Comparison of ENCODE assay signal across 25 cellular contexts in genomic region chr3:150439657-150440056, GRCh38. TPM values are rescaled to one million over a fixed set of nuclear protein-coding genes. Genes with fewer than 3 reads are reported as not detected.
DNase-seq lines count a peak whose midpoint lies in the region; ATAC-seq, FAIRE-seq and TF ChIP-seq lines count a peak whose summit lies in the region.
"Had no signal": no experiment of that assay in that cellular context is flagged by ENCODE, and none has a peak within 500 bp of the region (broad histone marks: within the 10 kb centered on the region; RNA-seq: fewer than 3 reads in every experiment).

No MANE protein-coding gene starts in this region.

- peaks cover 75% of the 10 kb centered on the region for H4K20me1 ChIP-seq in astrocyte (ENCODE audit: insufficient read depth, low read length)

- H3K27ac Mint-ChIP-seq in HFFc6 (peak overlapping the region; percentile 68), astrocyte (ENCODE audit: unreplicated experiment) (peak overlapping the region; percentile 10)
- H3K27ac Mint-ChIP-seq: activated CD4-positive, alpha-beta T cell treated with anti-CD3 and anti-CD28 coated beads for 36 hours; activated naive CD4-positive, alpha-beta T cell treated with anti-CD3 and anti-CD28 coated beads, Interleukin-2, amount 50 U/mL, for 24 hours; H9; memory B cell had no signal

- H3K9ac ChIP-seq in astrocyte (ENCODE audit: low read length): no peak overlapping the region
- H3K9ac ChIP-seq: BLaER1 had no signal

- H3K27me3 Mint-ChIP-seq in HFFc6 (ENCODE audit: insufficient read depth) (no peaks in the 10 kb centered on the region; the same call in 1 of the 2 replicates), astrocyte (ENCODE audit: low read depth, unreplicated experiment) (no peaks in the 10 kb centered on the region)
- H3K27me3 Mint-ChIP-seq: activated CD4-positive, alpha-beta T cell treated with anti-CD3 and anti-CD28 coated beads for 36 hours; activated naive CD4-positive, alpha-beta T cell treated with anti-CD3 and anti-CD28 coated beads, Interleukin-2, amount 50 U/mL, for 24 hours; memory B cell had no signal

- ATAC-seq in A549 (no peak), GM18858 (IDR thresholded peaks at IDR 0.05; ENCODE audit: unreplicated experiment) (no peak), upper lobe of left lung (ENCODE audit: low FRiP score in 2 of 2) (no peak)
- ATAC-seq: activated CD4-positive, alpha-beta T cell treated with anti-CD3 and anti-CD28 coated beads for 36 hours; esophagus mucosa; K562 had no signal

- FAIRE-seq in A549 (lab: Jason Lieb, UNC): peak; percentile 54
- peak; percentile 62 for FAIRE-seq in astrocyte (lab: Jason Lieb, UNC)

- TF ChIP-seq CTCF in A549 (IDR thresholded peaks at IDR 0.05) (no peak), HFFc6 (IDR thresholded peaks at IDR 0.05) (no peak), astrocyte (IDR thresholded peaks at IDR 0.05; ENCODE audit: insufficient read depth, low read depth, low read length) (no peak), upper lobe of left lung (IDR thresholded peaks at IDR 0.05) (no peak)

- H3K36me3 ChIP-seq in astrocyte (ENCODE audit: insufficient read depth, low read length) (peaks cover 8% of the 10 kb centered on the region), upper lobe of left lung (no peaks in the 10 kb centered on the region)
- H3K36me3 ChIP-seq: tibial artery had no signal

- TF ChIP-seq RAD21 in A549 (conservative IDR thresholded peaks at IDR 0.05 in 1 of 2, IDR thresholded peaks at IDR 0.05 in 1 of 2): no peak

- H3K4me2 ChIP-seq in A549: no peak overlapping the region
- no peak overlapping the region for H3K4me2 ChIP-seq in astrocyte (ENCODE audit: low read length)
- H3K4me2 ChIP-seq: BLaER1 had no signal

- H3K4me3 ChIP-seq in A549 (no peak overlapping the region), astrocyte (ENCODE audit: insufficient read depth, low read depth, low read length) (no peak overlapping the region), upper lobe of left lung (no peak overlapping the region)
- H3K4me3 ChIP-seq: BLaER1, K562, spleen, tibial artery had no signal

- no peak for TF ChIP-seq EP300 in A549 (IDR thresholded peaks at IDR 0.05)
- TF ChIP-seq EP300 in upper lobe of left lung (IDR thresholded peaks at IDR 0.05): no peak

- CTCF ChIA-PET in A549 (lab: Yijun Ruan, JAX): interaction anchor here (1.3 kb wide), 1 partner anchor 55 kb away, joined by 4 read pairs; no protein-coding TSS in a partner anchor

- 72% methylated on average over 3 of the region's 3 CpGs for WGBS in A549 (ENCODE audit: missing lambda C conversion rate)
- 76 to 77% methylated on average over 3 of the region's 3 CpGs for WGBS in upper lobe of left lung, 2 donors

- H3K79me2 ChIP-seq in astrocyte (ENCODE audit: insufficient read depth, low read length): peaks cover 98% of the 10 kb centered on the region

- H3K27me3 ChIP-seq in astrocyte (ENCODE audit: insufficient read depth, low read length) (no peaks in the 10 kb centered on the region), upper lobe of left lung (no peaks in the 10 kb centered on the region)
- H3K27me3 ChIP-seq: BLaER1, spleen, tibial artery had no signal

- H3K9me3 Mint-ChIP-seq in HFFc6 (no peaks in the 10 kb centered on the region), astrocyte (ENCODE audit: unreplicated experiment) (no peaks in the 10 kb centered on the region)
- H3K9me3 Mint-ChIP-seq: activated naive CD4-positive, alpha-beta T cell treated with anti-CD3 and anti-CD28 coated beads, Interleukin-2, amount 50 U/mL, for 24 hours; H9; memory B cell had no signal

- POLR2A ChIA-PET in A549 (lab: Yijun Ruan, JAX): no interaction called here

- 0 out of 2 replicates have a peak overlapping the region, but pooled peaks have one; percentile 15 for H3K4me3 Mint-ChIP-seq in HFFc6
- H3K4me3 Mint-ChIP-seq in astrocyte (ENCODE audit: unreplicated experiment): no peak overlapping the region
- H3K4me3 Mint-ChIP-seq: activated CD4-positive, alpha-beta T cell treated with anti-CD3 and anti-CD28 coated beads for 36 hours; activated naive CD4-positive, alpha-beta T cell treated with anti-CD3 and anti-CD28 coated beads, Interleukin-2, amount 50 U/mL, for 24 hours; H9; memory B cell had no signal

- H3K4me1 ChIP-seq in A549 (peaks cover 17% of the 10 kb centered on the region; the same call in 2 of the 3 replicates), astrocyte (ENCODE audit: insufficient read depth, low read length) (peaks cover 20% of the 10 kb centered on the region), upper lobe of left lung (peaks cover 4 to 15% (median 6%) of the 10 kb centered on the region in 4 donors)
- H3K4me1 ChIP-seq: BLaER1 had no signal

- DNase-seq in A549 (ENCODE audit: low read depth in 1 of 2, low spot score in 1 of 2) (no peak), HFFc6 (peak; percentile 43), astrocyte (ENCODE audit: low read depth) (peak; percentile 52), kidney glomerular epithelial cell (lab: John Stamatoyannopoulos, UW) (peak; percentile 20), NCI-H2171 (lab: John Stamatoyannopoulos, UW) (no peak), upper lobe of left lung (no peak)
- no peak for DNase-seq in activated T-cell treated with anti-CD3 and anti-CD28 coated beads, Interleukin-2, amount 50 U/mL, for 48 hours
- DNase-seq: activated CD4-positive, alpha-beta T cell treated with anti-CD3 and anti-CD28 coated beads for 36 hours; anterior cingulate cortex; caudate nucleus; COR-L47; H9; NCI-H748 treated with DMSO at 0.1 percent for 48 hours; nucleus accumbens; SHP77 treated with DMSO at 0.1 percent for 48 hours; spleen; stimulated activated CD4-positive, alpha-beta T cell treated with anti-CD3 and anti-CD28 coated beads, Interleukin-4, amount 100 ng/mL, for 24 hours; stimulated activated naive CD4-positive, alpha-beta T cell treated with Interleukin-2 at 50 U/mL for 16 hours; tibial artery had no signal

- no peaks in the 10 kb centered on the region for H3K9me3 ChIP-seq in A549
- H3K9me3 ChIP-seq in astrocyte (ENCODE audit: insufficient read depth, low read depth, low read length): no peaks in the 10 kb centered on the region
- no peaks in the 10 kb centered on the region for H3K9me3 ChIP-seq in upper lobe of left lung
- H3K9me3 ChIP-seq: BLaER1, spleen, tibial artery had no signal

- no peak overlapping the region for H2AFZ ChIP-seq in astrocyte (ENCODE audit: low read depth, low read length)

- H3K27ac ChIP-seq in A549 (no peak overlapping the region), astrocyte (ENCODE audit: low read depth, low read length) (peak overlapping the region; percentile 23), upper lobe of left lung (no peak overlapping the region)
- H3K27ac ChIP-seq: BLaER1, spleen, tibial artery had no signal

- H3K36me3 Mint-ChIP-seq in HFFc6 (ENCODE audit: low read depth) (peaks cover 35% of the 10 kb centered on the region), astrocyte (ENCODE audit: low read depth, unreplicated experiment) (peaks cover 18% of the 10 kb centered on the region)

- peaks cover 70% of the 10 kb centered on the region for H3K4me1 Mint-ChIP-seq in HFFc6 (ENCODE audit: low read depth)
- peaks cover 31% of the 10 kb centered on the region for H3K4me1 Mint-ChIP-seq in astrocyte (ENCODE audit: low read depth, unreplicated experiment)

- TF ChIP-seq POLR2A in A549 (IDR thresholded peaks at IDR 0.05; ENCODE audit: low read length) (no peak), upper lobe of left lung (IDR thresholded peaks at IDR 0.05) (no peak)

TF ChIP-seq in A549, 52 proteins besides CTCF, POLR2A, EP300 and RAD21 (continues in another document):
- TF ChIP-seq HEYL (CRISPR knock-in tag; IDR thresholded peaks at IDR 0.05) (no peak), HOXA7 (CRISPR knock-in tag; IDR thresholded peaks at IDR 0.05) (no peak), RNF2 (IDR thresholded peaks at IDR 0.05; ENCODE audit: borderline replicate concordance, low read depth) (no peak), PBX3 (IDR thresholded peaks at IDR 0.05) (no peak), MAX (IDR thresholded peaks at IDR 0.05) (no peak)

RNA-seq across cellular contexts. Expression of gene TSC22D2, which starts 31.6 kb away (rescaled TPM):
- polyA plus RNA-seq in A549 (2011; rRNA removed): 13.8 and 13.9 TPM in 2 replicates
- polyA plus RNA-seq in A549 (2012; cell fraction: cytosol; rRNA removed): 3.2 and 4.0 TPM in 2 replicates
- polyA plus RNA-seq in A549 (2012; cell fraction: nucleus; rRNA removed): 5.5 and 7.9 TPM in 2 replicates
- polyA plus RNA-seq in A549 (2017; fragmentation: RNase III; extraction: RNeasy Plus Mini Kit Qiagen cat#74134 plus additional on column Dnase treatment): 8.8 to 11.1 TPM (median 10.1 TPM) in 3 replicates
- 27.4 and 34.4 TPM in 2 replicates for polyA minus RNA-seq in A549 (2011; rRNA and poly(A)+ RNA removed)
- 10 to 100 TPM; 56.8 to 81.2 (median 63.0) TPM for total RNA-seq in HFFc6 (2021; fragmentation: NEBNext Ultra II Directional; extraction: Animal tissue kit (Norgen Biotek cat#: 25700))
- total RNA-seq in astrocyte: 99.4 and 116 TPM in 2 replicates
- total RNA-seq in upper lobe of left lung: 10 to 100 TPM; 18.3 to 31.4 (median 25.5) TPM

Comparison
In these comparisons a context has a peak if more than half of its experiments do, and no peak if none do; other contexts are left out.
1. DNase-seq: peak in HFFc6 (single experiment), astrocyte (single experiment) and kidney glomerular epithelial cell (single experiment); none in A549 (0 of 2), NCI-H2171 (single experiment), activated T-cell treated with anti-CD3 and anti-CD28 coated beads, Interleukin-2, amount 50 U/mL, for 48 hours (0 of 2) and upper lobe of left lung (0 of 2).